1 cellular context compared by ENCODE assay signal in genomic region chr7:2018786-2019692, GRCh38.
TF ChIP-seq lines count a peak whose summit lies in the region.

No MANE protein-coding gene starts in this region.

TF ChIP-seq in K562, 482 proteins besides CTCF, POLR2A, EP300 and RAD21 (continued from another document):
- peak; percentile 81; the same call in 1 of the 2 replicates for TF ChIP-seq SMARCE1 (IDR thresholded peaks at IDR 0.05)
- TF ChIP-seq ARID1B (IDR thresholded peaks at IDR 0.05), result peak; percentile 54
- peak; percentile 34 to 52; a peak in 3 of 4 replicates for TF ChIP-seq FOXK2 (conservative IDR thresholded peaks at IDR 0.05 in 1 of 2, IDR thresholded peaks at IDR 0.05 in 1 of 2; ENCODE audit: low read depth in 2 of 2)
- TF ChIP-seq HDGF (IDR thresholded peaks at IDR 0.05), result 0 out of 2 replicates have a peak, but pooled peaks have one; percentile 19
- no peak for TF ChIP-seq TFAM (CRISPR knock-in tag; conservative IDR thresholded peaks at IDR 0.05)
- no peak for TF ChIP-seq CC2D1A (IDR thresholded peaks at IDR 0.05)
- no peak for TF ChIP-seq HOXB6 (CRISPR knock-in tag; IDR thresholded peaks at IDR 0.05; ENCODE audit: borderline replicate concordance)
- no peak for TF ChIP-seq KAT7 (CRISPR knock-in tag; IDR thresholded peaks at IDR 0.05; ENCODE audit: borderline replicate concordance)
- TF ChIP-seq SRSF1 (IDR thresholded peaks at IDR 0.05; ENCODE audit: low read depth, low read length), result no peak
- TF ChIP-seq SIRT6 (IDR thresholded peaks at IDR 0.05; ENCODE audit: low read depth, low read length), result no peak
- TF ChIP-seq SMC3 (conservative IDR thresholded peaks at IDR 0.05; ENCODE audit: insufficient read depth, low read depth, low read length), result no peak
- TF ChIP-seq ZFP36 (IDR thresholded peaks at IDR 0.05; ENCODE audit: low read depth, low read length, partially characterized antibody), result peak; percentile 86
- peak; percentile 58; the same call in 1 of the 2 replicates for TF ChIP-seq MIER1 (IDR thresholded peaks at IDR 0.05; ENCODE audit: low read depth)
- peak; percentile 48; the same call in 1 of the 2 replicates for TF ChIP-seq CREB3 (tag; conservative IDR thresholded peaks at IDR 0.05; ENCODE audit: low read depth)
- TF ChIP-seq SRSF7 (optimal IDR thresholded peaks at IDR 0.05; ENCODE audit: low read depth, low read length), result no peak
- 0 out of 2 replicates have a peak, but pooled peaks have one; percentile 18 for TF ChIP-seq DNMT1 (IDR thresholded peaks at IDR 0.05)
- no peak for TF ChIP-seq ZNF449 (CRISPR knock-in tag; IDR thresholded peaks at IDR 0.05)
- peak; percentile 50; the same call in 1 of the 2 replicates for TF ChIP-seq CUX1 (CRISPR knock-in tag; IDR thresholded peaks at IDR 0.05)
- TF ChIP-seq KDM1A (IDR thresholded peaks at IDR 0.05), result peak in 1 of 2 experiments; percentile 83; a peak in 3 of 4 replicates
- TF ChIP-seq BRD9 (IDR thresholded peaks at IDR 0.05; ENCODE audit: low read depth, partially characterized antibody), result peak; percentile 57
- no peak for TF ChIP-seq NRF1 (conservative IDR thresholded peaks at IDR 0.05 in 1 of 2, IDR thresholded peaks at IDR 0.05 in 1 of 2)
- peak; percentile 16 for TF ChIP-seq TAF1 (IDR thresholded peaks at IDR 0.05; ENCODE audit: control insufficient read depth, extremely low read depth, insufficient read depth, low read length, severe bottlenecking)
- TF ChIP-seq XRCC4 (IDR thresholded peaks at IDR 0.05; ENCODE audit: extremely low read depth, insufficient read depth, insufficient read length), result no peak
- TF ChIP-seq RFX5 (IDR thresholded peaks at IDR 0.05; ENCODE audit: low read depth, low read length), result no peak
- TF ChIP-seq TRIM25 (IDR thresholded peaks at IDR 0.05; ENCODE audit: borderline replicate concordance), result no peak
- no peak for TF ChIP-seq BDP1 (IDR thresholded peaks at IDR 0.05; ENCODE audit: insufficient read depth, insufficient read length)
- TF ChIP-seq U2AF2 (optimal IDR thresholded peaks at IDR 0.05; ENCODE audit: low read depth, low read length), result no peak
- TF ChIP-seq JUND (IDR thresholded peaks at IDR 0.05; ENCODE audit: borderline replicate concordance, low read depth, low read length), result peak; percentile 90
- TF ChIP-seq JUND (tag; IDR thresholded peaks at IDR 0.05; ENCODE audit: borderline replicate concordance, low read depth, low read length), result peak; percentile 81; the same call in 1 of the 3 replicates
- no peak for TF ChIP-seq THRA (IDR thresholded peaks at IDR 0.05)
